Comparison of ENCODE assay signal across 27 cellular contexts in genomic region chr15:55858661-55859060, GRCh38.
DNase-seq lines count a peak whose midpoint lies in the region; ATAC-seq and TF ChIP-seq lines count a peak whose summit lies in the region.
"Had no signal": no experiment of that assay in that cellular context is flagged by ENCODE, and none has a peak within 500 bp of the region (broad histone marks: within the 10 kb centered on the region; RNA-seq: fewer than 3 reads in every experiment).

No MANE protein-coding gene starts in this region.

- no peaks in the 10 kb centered on the region for H3K9me2 ChIP-seq in GM23248 (ENCODE audit: insufficient read depth)

- H3K27me3 ChIP-seq in GM23248 (replicated peaks; ENCODE audit: insufficient read depth), result no peaks in the 10 kb centered on the region
- H3K27me3 ChIP-seq in brain microvascular endothelial cell (replicated peaks), result no peaks in the 10 kb centered on the region
- H3K27me3 ChIP-seq in foreskin keratinocyte, result no peaks in the 10 kb centered on the region
- H3K27me3 ChIP-seq: Peyer's patch, sigmoid colon had no signal

- no peak overlapping the region for H3K9ac ChIP-seq in GM23248
- H3K9ac ChIP-seq: KMS-11 had no signal

- no peaks in the 10 kb centered on the region for H3K9me3 ChIP-seq in GM23248 (ENCODE audit: low read depth)
- H3K9me3 ChIP-seq: HAP-1, Peyer's patch, psoas muscle, sigmoid colon had no signal

- H3K9me3 Mint-ChIP-seq in activated CD4-positive, alpha-beta T cell treated with anti-CD3 and anti-CD28 coated beads for 36 hours (ENCODE audit: low read depth), result no peaks in the 10 kb centered on the region
- H3K9me3 Mint-ChIP-seq: activated CD4-positive, alpha-beta T cell treated with anti-CD3 and anti-CD28 coated beads, Interleukin-2, amount 10 ng/mL, durations not matched to agents 7 days and 5 days; brain; naive thymus-derived CD4-positive, alpha-beta T cell; stimulated activated naive B cell treated with anti-CD40 and anti-IgM and Interleukin-4, amounts not matched to agents 10 μg/mL and 1 μg/mL and 100 μg/mL, for 72 hours had no signal

- intact Hi-C loops in activated CD4-positive, alpha-beta T cell treated with anti-CD3 and anti-CD28 coated beads for 36 hours (cut with DNase I, micrococcal nuclease), result no loop called here

- H3K4me3 ChIP-seq in GM23248, result no peak overlapping the region
- no peak overlapping the region for H3K4me3 ChIP-seq in brain microvascular endothelial cell (ENCODE audit: low read depth, low read length)
- no peak overlapping the region for H3K4me3 ChIP-seq in fibroblast of villous mesenchyme (ENCODE audit: low read depth, low read length)
- H3K4me3 ChIP-seq: HAP-1, Peyer's patch, psoas muscle, sigmoid colon had no signal

- no peaks in the 10 kb centered on the region for H3K4me1 Mint-ChIP-seq in activated CD4-positive, alpha-beta T cell treated with anti-CD3 and anti-CD28 coated beads for 36 hours
- H3K4me1 Mint-ChIP-seq: activated CD4-positive, alpha-beta T cell treated with anti-CD3 and anti-CD28 coated beads, Interleukin-2, amount 10 ng/mL, durations not matched to agents 7 days and 5 days; brain; mesothelial cell of epicardium; naive thymus-derived CD4-positive, alpha-beta T cell; stimulated activated naive B cell treated with anti-CD40 and anti-IgM and Interleukin-4, amounts not matched to agents 10 μg/mL and 1 μg/mL and 100 μg/mL, for 72 hours had no signal

- H3K4me3 Mint-ChIP-seq in activated CD4-positive, alpha-beta T cell treated with anti-CD3 and anti-CD28 coated beads for 36 hours, result no peak overlapping the region
- H3K4me3 Mint-ChIP-seq: activated CD4-positive, alpha-beta T cell treated with anti-CD3 and anti-CD28 coated beads, Interleukin-2, amount 10 ng/mL, durations not matched to agents 7 days and 5 days; brain; mesothelial cell of epicardium; naive thymus-derived CD4-positive, alpha-beta T cell; stimulated activated naive B cell treated with anti-CD40 and anti-IgM and Interleukin-4, amounts not matched to agents 10 μg/mL and 1 μg/mL and 100 μg/mL, for 72 hours had no signal

- no peak overlapping the region for H2AFZ ChIP-seq in GM23248

- CTCF ChIA-PET in activated CD4-positive, alpha-beta T cell treated with anti-CD3 and anti-CD28 coated beads for 36 hours (lab: Charles Lee), result interaction anchor here (1.0 kb wide), 1 partner anchor 215 kb away, joined by 3 read pairs; no protein-coding TSS in a partner anchor

- H3K4me2 ChIP-seq in GM23248 (ENCODE audit: unreplicated experiment), result no peak overlapping the region
- H3K4me2 ChIP-seq: KMS-11 had no signal

- peak; percentile 11 for DNase-seq in COR-L47 (lab: John Stamatoyannopoulos, UW)
- peak; percentile 18 for DNase-seq in GM23248
- peak; percentile 18 for DNase-seq in brain microvascular endothelial cell
- DNase-seq in fibroblast of villous mesenchyme (ENCODE audit: low read depth), result peak; percentile 42
- no peak for DNase-seq in foreskin keratinocyte
- no peak for DNase-seq in erythroblast (lab: John Stamatoyannopoulos, UW)
- no peak for DNase-seq in activated CD4-positive, alpha-beta T cell treated with anti-CD3 and anti-CD28 coated beads for 36 hours
- DNase-seq: activated CD4-positive, alpha-beta T cell treated with anti-CD3 and anti-CD28 coated beads, Interleukin-2, amount 10 ng/mL, durations not matched to agents 7 days and 5 days; activated naive CD4-positive, alpha-beta T cell; activated T-cell treated with anti-CD3 and anti-CD28 coated beads, Interleukin-2, amount 50 U/mL, for 48 hours; effector CD8-positive, alpha-beta T cell; MV-4-11; naive thymus-derived CD4-positive, alpha-beta T cell; NCI-H1436 treated with DMSO at 0.1 percent for 48 hours; NCI-H524; Peyer's patch; psoas muscle; SIG-M5; sigmoid colon; stimulated activated CD4-positive, alpha-beta T cell treated with anti-CD3 and anti-CD28 coated beads, Interleukin-15, amount 100 ng/mL, for 24 hours; stimulated activated naive B cell treated with anti-CD40 and anti-IgM and Interleukin-4, amounts not matched to agents 10 μg/mL and 1 μg/mL and 100 μg/mL, for 72 hours had no signal

- H4K20me1 ChIP-seq in GM23248 (ENCODE audit: insufficient read depth), result no peaks in the 10 kb centered on the region

- peaks cover 12% of the 10 kb centered on the region for H3K36me3 Mint-ChIP-seq in activated CD4-positive, alpha-beta T cell treated with anti-CD3 and anti-CD28 coated beads for 36 hours (ENCODE audit: low read depth)
- H3K36me3 Mint-ChIP-seq: stimulated activated naive B cell treated with anti-CD40 and anti-IgM and Interleukin-4, amounts not matched to agents 10 μg/mL and 1 μg/mL and 100 μg/mL, for 72 hours had no signal

- no peak overlapping the region for H3K27ac Mint-ChIP-seq in activated CD4-positive, alpha-beta T cell treated with anti-CD3 and anti-CD28 coated beads for 36 hours
- H3K27ac Mint-ChIP-seq: activated CD4-positive, alpha-beta T cell treated with anti-CD3 and anti-CD28 coated beads, Interleukin-2, amount 10 ng/mL, durations not matched to agents 7 days and 5 days; brain; mesothelial cell of epicardium; naive thymus-derived CD4-positive, alpha-beta T cell; stimulated activated naive B cell treated with anti-CD40 and anti-IgM and Interleukin-4, amounts not matched to agents 10 μg/mL and 1 μg/mL and 100 μg/mL, for 72 hours had no signal

- POLR2A ChIA-PET in activated CD4-positive, alpha-beta T cell treated with anti-CD3 and anti-CD28 coated beads for 36 hours (lab: Charles Lee), result no interaction called here

- peaks cover 52% of the 10 kb centered on the region for H3K36me3 ChIP-seq in GM23248 (ENCODE audit: low read depth)
- peaks cover 16% of the 10 kb centered on the region for H3K36me3 ChIP-seq in brain microvascular endothelial cell (replicated peaks)
- H3K36me3 ChIP-seq: HAP-1 had no signal

- H3K27me3 Mint-ChIP-seq in activated CD4-positive, alpha-beta T cell treated with anti-CD3 and anti-CD28 coated beads for 36 hours, result no peaks in the 10 kb centered on the region
- H3K27me3 Mint-ChIP-seq: activated CD4-positive, alpha-beta T cell treated with anti-CD3 and anti-CD28 coated beads, Interleukin-2, amount 10 ng/mL, durations not matched to agents 7 days and 5 days; brain; naive thymus-derived CD4-positive, alpha-beta T cell; stimulated activated naive B cell treated with anti-CD40 and anti-IgM and Interleukin-4, amounts not matched to agents 10 μg/mL and 1 μg/mL and 100 μg/mL, for 72 hours had no signal

- 73 to 78% methylated on average over 4 of the region's 4 CpGs for WGBS in GM23248 (ENCODE audit: low coverage in 1 of 2, low lambda C conversion rate in 2 of 2, missing lambda C conversion rate in 2 of 2), 2 experiments

- ATAC-seq in foreskin keratinocyte (no peak), HG03460 (IDR thresholded peaks at IDR 0.05; ENCODE audit: unreplicated experiment) (no peak)
- ATAC-seq in activated CD4-positive, alpha-beta T cell treated with anti-CD3 and anti-CD28 coated beads for 36 hours, result no peak
- ATAC-seq: naive thymus-derived CD4-positive, alpha-beta T cell; psoas muscle; stimulated activated naive B cell treated with anti-CD40 and anti-IgM and Interleukin-4, amounts not matched to agents 10 μg/mL and 1 μg/mL and 100 μg/mL, for 72 hours had no signal

- H3K79me2 ChIP-seq in GM23248 (ENCODE audit: insufficient read depth), result no peaks in the 10 kb centered on the region

- in situ Hi-C loops in GM23248 (cut with MboI) (no loop called here), brain microvascular endothelial cell (cut with HindIII; ENCODE audit: low pct_ligation_motif_present, low sequenced_read_pairs) (no loop called here)

- TF ChIP-seq CTCF in brain microvascular endothelial cell (IDR thresholded peaks at IDR 0.05; ENCODE audit: low read depth, low read length, missing control alignments), result no peak
- no peak for TF ChIP-seq CTCF in fibroblast of villous mesenchyme (IDR thresholded peaks at IDR 0.05; ENCODE audit: insufficient read depth, low read depth, low read length)
- no peak for TF ChIP-seq CTCF in foreskin keratinocyte (conservative IDR thresholded peaks at IDR 0.05)

- H3F3A ChIP-seq in GM23248 (ENCODE audit: insufficient read depth), result no peaks in the 10 kb centered on the region

- H3K4me1 ChIP-seq in GM23248 (ENCODE audit: insufficient read depth), result 0 out of 2 replicates have a peak, but pooled peaks cover 5% of the 10 kb centered on the region
- no peaks in the 10 kb centered on the region for H3K4me1 ChIP-seq in foreskin keratinocyte
- H3K4me1 ChIP-seq: Peyer's patch, sigmoid colon had no signal

- no peak overlapping the region for H3K27ac ChIP-seq in GM23248
- no peak overlapping the region for H3K27ac ChIP-seq in brain microvascular endothelial cell
- no peak overlapping the region for H3K27ac ChIP-seq in foreskin keratinocyte
- H3K27ac ChIP-seq: KMS-11, Peyer's patch, sigmoid colon, VCaP had no signal

- TF ChIP-seq POLR2A in erythroblast (IDR thresholded peaks at IDR 0.05; ENCODE audit: low read length), result no peak

Comparison
In these comparisons a context has a peak if more than half of its experiments do, and no peak if none do; other contexts are left out.
1. DNase-seq: peak in COR-L47 (single experiment), GM23248 (single experiment), brain microvascular endothelial cell (single experiment) and fibroblast of villous mesenchyme (single experiment); none in foreskin keratinocyte (0 of 2), erythroblast (0 of 2) and activated CD4-positive, alpha-beta T cell treated with anti-CD3 and anti-CD28 coated beads for 36 hours (single experiment).